Comparison of ENCODE assay signal across 1 cellular context in the genomic region with DNA sequence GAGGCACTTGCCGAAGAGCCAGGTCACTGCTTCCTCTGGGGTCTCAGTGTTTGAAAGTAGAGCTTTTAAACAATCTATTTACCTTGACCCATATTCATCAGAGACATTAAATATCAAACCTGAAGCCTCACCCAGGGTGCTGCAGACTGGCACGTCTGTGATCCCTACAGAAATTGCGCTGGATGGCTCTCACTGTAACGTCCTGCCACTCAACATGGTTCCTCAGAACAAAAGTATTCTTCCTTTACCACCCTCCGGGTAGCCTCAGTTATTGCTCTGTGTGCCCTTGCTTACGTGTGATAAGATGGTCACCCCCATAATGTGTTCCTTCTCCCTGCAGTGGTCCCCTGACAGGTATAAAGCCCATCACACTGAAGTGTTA.
TF ChIP-seq lines count a peak whose summit lies in the region.

No MANE protein-coding gene starts in this region.

TF ChIP-seq in K562, 482 proteins besides CTCF, POLR2A, EP300 and RAD21 (continued from another document):
- TF ChIP-seq TCFL5 (CRISPR knock-in tag; conservative IDR thresholded peaks at IDR 0.05) (no peak), EGR1 (conservative IDR thresholded peaks at IDR 0.05) (no peak), GTF2E2 (tag; IDR thresholded peaks at IDR 0.05) (no peak)
